In genomic region chr18:58319719-58320118, GRCh38 we compare ENCODE assay signal across 19 cellular contexts.
"Had no signal": no experiment of that assay in that cellular context is flagged by ENCODE, and none has a peak within 500 bp of the region (broad histone marks: within the 10 kb centered on the region; RNA-seq: fewer than 3 reads in every experiment).

No MANE protein-coding gene starts in this region.

- DNase-seq: dermis blood vessel endothelial cell; esophagus squamous epithelium; foreskin fibroblast; immature natural killer cell; left cardiac atrium; left ventricle myocardium superior; mesenchymal stem cell; midbrain; naive B cell; occipital lobe; pancreas; psoas muscle; retina; stimulated activated naive CD4-positive, alpha-beta T cell had no signal

- H3K27me3 ChIP-seq: esophagus squamous epithelium, pancreas had no signal

- FAIRE-seq: colon, keratinocyte, pancreas, urothelium cell line had no signal

- H3K4me3 ChIP-seq: esophagus squamous epithelium, lung, pancreas, psoas muscle had no signal

- H3K9me3 ChIP-seq: esophagus squamous epithelium, pancreas, psoas muscle had no signal

- ATAC-seq: left cardiac atrium, left ventricle myocardium superior, pancreas, psoas muscle, sciatic nerve had no signal

- H3K27ac ChIP-seq: esophagus squamous epithelium, pancreas, psoas muscle had no signal
